In the genomic region with DNA sequence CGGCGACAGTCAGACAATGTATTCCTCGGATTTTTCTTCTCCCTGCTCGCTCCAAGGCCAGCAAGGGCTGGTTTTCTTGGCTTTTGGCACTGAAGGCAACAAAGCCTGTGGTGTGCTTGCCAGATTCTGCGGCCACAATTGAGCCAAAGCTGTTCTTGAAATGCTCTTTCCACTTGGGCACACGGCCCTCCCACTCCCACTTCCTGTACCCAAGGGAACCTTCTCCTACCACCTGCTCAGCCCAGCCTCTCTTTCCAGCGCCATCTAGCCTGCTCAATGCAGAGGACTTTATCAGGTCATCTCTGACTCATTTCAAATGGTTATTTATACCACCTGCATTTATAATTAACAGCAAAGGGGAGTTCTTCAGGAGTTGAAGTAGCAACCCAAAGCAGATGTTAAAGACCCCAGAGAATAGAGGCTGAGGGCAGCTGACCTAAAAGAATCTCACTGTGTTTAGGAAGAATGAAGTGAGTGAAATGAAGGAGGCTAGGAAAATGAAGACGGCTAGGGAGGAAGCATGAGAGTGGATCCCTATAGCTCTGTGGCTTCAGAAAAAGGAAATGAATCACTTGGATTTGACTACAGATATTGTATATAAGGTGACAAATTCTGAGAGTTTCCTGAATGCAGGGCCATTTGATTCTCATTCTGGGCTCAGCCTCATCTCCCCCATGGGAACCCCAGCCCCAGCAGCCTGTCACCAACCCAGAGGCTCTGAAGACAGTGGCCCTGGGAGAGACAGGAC, we compare ENCODE assay signal across 9 cellular contexts.
DNase-seq lines count a peak whose midpoint lies in the region; ATAC-seq and TF ChIP-seq lines count a peak whose summit lies in the region.
"Had no signal": no experiment of that assay in that cellular context is flagged by ENCODE, and none has a peak within 500 bp of the region (broad histone marks: within the 10 kb centered on the region; RNA-seq: fewer than 3 reads in every experiment).

No MANE protein-coding gene starts in this region.

- no peaks in the 10 kb centered on the region for H3K27me3 ChIP-seq in naive thymus-derived CD4-positive, alpha-beta T cell (ENCODE audit: control insufficient read depth in 2 of 2, insufficient read depth in 2 of 2, low read length in 2 of 2)

- H3K4me1 Mint-ChIP-seq in naive thymus-derived CD4-positive, alpha-beta T cell = peaks cover 0 to 7% (median 0%) of the 10 kb centered on the region in 7 donors
- H3K4me1 Mint-ChIP-seq: central memory CD8-positive, alpha-beta T cell had no signal

- H3K27me3 Mint-ChIP-seq in naive thymus-derived CD4-positive, alpha-beta T cell = peaks cover 4 to 8% (median 6%) of the 10 kb centered on the region in 5 donors

- POLR2A ChIA-PET in naive thymus-derived CD4-positive, alpha-beta T cell (lab: Charles Lee) = no interaction called here

- intact Hi-C loops in naive thymus-derived CD4-positive, alpha-beta T cell (cut with micrococcal nuclease) = no loop called here
- intact Hi-C loops in posterior vena cava (cut with DNase I) = no loop called here

- H3K36me3 Mint-ChIP-seq in naive thymus-derived CD4-positive, alpha-beta T cell = no peaks in the 10 kb centered on the region

- no peak overlapping the region for H3K4me3 Mint-ChIP-seq in naive thymus-derived CD4-positive, alpha-beta T cell
- H3K4me3 Mint-ChIP-seq: central memory CD8-positive, alpha-beta T cell had no signal

- H3K9me3 Mint-ChIP-seq in naive thymus-derived CD4-positive, alpha-beta T cell = no peaks in the 10 kb centered on the region
- H3K9me3 Mint-ChIP-seq: central memory CD8-positive, alpha-beta T cell had no signal

- DNase-seq in EL (peak; percentile 54), HT-29 (ENCODE audit: low spot score) (peak; percentile 94), UCSD-AML1 (lab: John Stamatoyannopoulos, UW; ENCODE audit: unreplicated experiment) (peak; percentile 39), omental fat pad (ENCODE audit: low spot score) (no peak), posterior vena cava (ENCODE audit: low spot score) (no peak), retina (no peak)
- no peak for DNase-seq in naive thymus-derived CD4-positive, alpha-beta T cell

- H3K4me1 ChIP-seq in naive thymus-derived CD4-positive, alpha-beta T cell (ENCODE audit: control insufficient read depth in 2 of 2, insufficient read depth in 2 of 2, low read length in 2 of 2) = no peaks in the 10 kb centered on the region

- no peak for TF ChIP-seq CTCF in omental fat pad (IDR thresholded peaks at IDR 0.05)

- ATAC-seq in GM21447 (IDR thresholded peaks at IDR 0.05; ENCODE audit: unreplicated experiment) = peak; percentile 58
- peak; percentile 43 for ATAC-seq in naive thymus-derived CD4-positive, alpha-beta T cell
- no peak for ATAC-seq in omental fat pad (ENCODE audit: low FRiP score)

- H3K27ac ChIP-seq in naive thymus-derived CD4-positive, alpha-beta T cell (ENCODE audit: low read depth, low read length) = no peak overlapping the region

- H3K9me3 ChIP-seq in naive thymus-derived CD4-positive, alpha-beta T cell (ENCODE audit: control insufficient read depth in 2 of 3, low read length in 3 of 3) = no peaks in the 10 kb centered on the region

- no peaks in the 10 kb centered on the region for H3K36me3 ChIP-seq in naive thymus-derived CD4-positive, alpha-beta T cell (ENCODE audit: control insufficient read depth in 2 of 3, insufficient read depth in 3 of 3, low read length in 3 of 3)

- CTCF ChIA-PET in naive thymus-derived CD4-positive, alpha-beta T cell (lab: Charles Lee) = no interaction called here

- no peak overlapping the region for H3K4me3 ChIP-seq in naive thymus-derived CD4-positive, alpha-beta T cell (ENCODE audit: low read length)

- peak overlapping the region in 1 of 9 donors; percentile 48 for H3K27ac Mint-ChIP-seq in naive thymus-derived CD4-positive, alpha-beta T cell

Comparison
In these comparisons a context has a peak if more than half of its experiments do, and no peak if none do; other contexts are left out.
1. DNase-seq: peak in EL (single experiment), HT-29 (single experiment) and UCSD-AML1 (single experiment); none in naive thymus-derived CD4-positive, alpha-beta T cell (0 of 9), omental fat pad (single experiment), posterior vena cava (single experiment) and retina (single experiment).